ENCODE assay signal across 9 cellular contexts in genomic region chr6:70686548-70687133, GRCh38. TPM values are rescaled to one million over a fixed set of nuclear protein-coding genes. Genes with fewer than 3 reads are reported as not detected.
A peak's percentile ranks its signal among the peaks of the same experiment; 100 is the strongest.
DNase-seq lines count a peak whose midpoint lies in the region; ATAC-seq and TF ChIP-seq lines count a peak whose summit lies in the region.
"Had no signal": no experiment of that assay in that cellular context is flagged by ENCODE, and none has a peak within 500 bp of the region (broad histone marks: within the 10 kb centered on the region; RNA-seq: fewer than 3 reads in every experiment).

No MANE protein-coding gene starts in this region.

- peak in 1 of 2 donors; percentile 50 for ATAC-seq in CD4-positive, CD25-positive, alpha-beta regulatory T cell (ENCODE audit: low read depth in 2 of 2)
- ATAC-seq in GM19463 (IDR thresholded peaks at IDR 0.05; ENCODE audit: unreplicated experiment) (peak; percentile 51), lung (ENCODE audit: insufficient read depth, low FRiP score) (no peak), HG03095 (IDR thresholded peaks at IDR 0.05; ENCODE audit: unreplicated experiment) (no peak)
- no peak for ATAC-seq in stimulated activated naive CD8-positive, alpha-beta T cell treated with anti-CD3 and anti-CD28 coated beads, Interleukin-15, amount 100 ng/mL, for 72 hours

- no peaks in the 10 kb centered on the region for H3K27me3 Mint-ChIP-seq in CD4-positive, CD25-positive, alpha-beta regulatory T cell
- no peaks in the 10 kb centered on the region for H3K27me3 Mint-ChIP-seq in stimulated activated naive CD8-positive, alpha-beta T cell treated with anti-CD3 and anti-CD28 coated beads, Interleukin-15, amount 100 ng/mL, for 72 hours
- H3K27me3 Mint-ChIP-seq: IgD-negative memory B cell had no signal

- H3K36me3 ChIP-seq in CD4-positive, CD25-positive, alpha-beta regulatory T cell (ENCODE audit: control insufficient read depth, insufficient read depth, low read length), result no peaks in the 10 kb centered on the region
- H3K36me3 ChIP-seq in lung (ENCODE audit: control insufficient read depth in 2 of 2, insufficient read depth in 2 of 2, low read length in 2 of 2) (no peaks in the 10 kb centered on the region), H7 (replicated peaks; ENCODE audit: control insufficient read depth, insufficient read depth, low read length) (no peaks in the 10 kb centered on the region)

- H3K27ac ChIP-seq in CD4-positive, CD25-positive, alpha-beta regulatory T cell (ENCODE audit: insufficient read depth, low read length, poor library complexity, severe bottlenecking), result no peak overlapping the region
- H3K27ac ChIP-seq in lung (ENCODE audit: low read depth in 1 of 2, low read length in 1 of 2), result no peak overlapping the region

- H3K4me1 ChIP-seq in CD4-positive, CD25-positive, alpha-beta regulatory T cell (ENCODE audit: control insufficient read depth, insufficient read depth, low read length, poor library complexity, severe bottlenecking), result peaks cover 13% of the 10 kb centered on the region
- H3K4me1 ChIP-seq in lung (ENCODE audit: control insufficient read depth in 2 of 2, insufficient read depth in 2 of 2, low read length in 2 of 2), result peaks cover 0 to 4% of the 10 kb centered on the region in 2 donors

- no peak overlapping the region for H3K4me3 ChIP-seq in CD4-positive, CD25-positive, alpha-beta regulatory T cell (ENCODE audit: low read depth, low read length)
- H3K4me3 ChIP-seq in lung (no peak overlapping the region), H7 (ENCODE audit: insufficient read depth, low read depth, low read length) (no peak overlapping the region)

- DNase-seq in CD4-positive, CD25-positive, alpha-beta regulatory T cell, result peak in 2 of 3 donors; percentile 38 to 63
- peak; percentile 16 for DNase-seq in NCI-H460 (ENCODE audit: extremely low read depth, low read depth)
- peak; percentile 34 for DNase-seq in central memory CD4-positive, alpha-beta T cell
- DNase-seq in lung (ENCODE audit: low spot score), result no peak
- DNase-seq in stimulated activated naive CD8-positive, alpha-beta T cell treated with anti-CD3 and anti-CD28 coated beads, Interleukin-15, amount 100 ng/mL, for 72 hours, result no peak
- no peak for DNase-seq in H7

- WGBS in lung, 2 donors, result 18 to 27% methylated on average over 3 of the region's 3 CpGs

- H3K4me3 Mint-ChIP-seq in CD4-positive, CD25-positive, alpha-beta regulatory T cell, result no peak overlapping the region
- no peak overlapping the region for H3K4me3 Mint-ChIP-seq in stimulated activated naive CD8-positive, alpha-beta T cell treated with anti-CD3 and anti-CD28 coated beads, Interleukin-15, amount 100 ng/mL, for 72 hours

- H3K9me3 ChIP-seq in CD4-positive, CD25-positive, alpha-beta regulatory T cell (ENCODE audit: control insufficient read depth in 2 of 2, low read length in 2 of 2), result peaks cover 0 to 2% of the 10 kb centered on the region in 2 experiments
- no peaks in the 10 kb centered on the region for H3K9me3 ChIP-seq in lung (ENCODE audit: control insufficient read depth in 2 of 2, insufficient read depth in 1 of 2, low read length in 1 of 2)

- no peak overlapping the region for H3K27ac Mint-ChIP-seq in CD4-positive, CD25-positive, alpha-beta regulatory T cell
- no peak overlapping the region for H3K27ac Mint-ChIP-seq in stimulated activated naive CD8-positive, alpha-beta T cell treated with anti-CD3 and anti-CD28 coated beads, Interleukin-15, amount 100 ng/mL, for 72 hours
- H3K27ac Mint-ChIP-seq: IgD-negative memory B cell had no signal

- peak; percentile 60 for TF ChIP-seq CTCF in lung (IDR thresholded peaks at IDR 0.05; ENCODE audit: control extremely low read depth, extremely low read depth)

- H3K27me3 ChIP-seq in CD4-positive, CD25-positive, alpha-beta regulatory T cell (ENCODE audit: control insufficient read depth, insufficient read depth, low read length), result no peaks in the 10 kb centered on the region
- H3K27me3 ChIP-seq in lung (ENCODE audit: control insufficient read depth, insufficient read depth), result no peaks in the 10 kb centered on the region
- no peaks in the 10 kb centered on the region for H3K27me3 ChIP-seq in H7 (ENCODE audit: control insufficient read depth, insufficient read depth, low read length)

- H3K4me1 Mint-ChIP-seq in CD4-positive, CD25-positive, alpha-beta regulatory T cell, result peaks cover 46 to 65% (median 51%) of the 10 kb centered on the region in 4 donors
- H3K4me1 Mint-ChIP-seq in stimulated activated naive CD8-positive, alpha-beta T cell treated with anti-CD3 and anti-CD28 coated beads, Interleukin-15, amount 100 ng/mL, for 72 hours, result peaks cover 23% of the 10 kb centered on the region

- H3K36me3 Mint-ChIP-seq in CD4-positive, CD25-positive, alpha-beta regulatory T cell, result peaks cover 10% of the 10 kb centered on the region

- H3K9me3 Mint-ChIP-seq in CD4-positive, CD25-positive, alpha-beta regulatory T cell, result peaks cover 0 to 10% (median 2%) of the 10 kb centered on the region in 7 donors
- H3K9me3 Mint-ChIP-seq in stimulated activated naive CD8-positive, alpha-beta T cell treated with anti-CD3 and anti-CD28 coated beads, Interleukin-15, amount 100 ng/mL, for 72 hours, result peaks cover 11 to 12% of the 10 kb centered on the region in 2 donors

RNA-seq across cellular contexts. Expression of gene SMAP1, which starts 19.0 kb away (rescaled TPM):
- total RNA-seq in CD4-positive, CD25-positive, alpha-beta regulatory T cell, result 35.2 TPM
- 10 to 100 TPM; 17.5 to 28.5 (median 23.9) TPM for polyA plus RNA-seq in CD4-positive, CD25-positive, alpha-beta regulatory T cell
- total RNA-seq in NCI-H460 (2014; rRNA removed; shearing (Covaris generic)), result 15.3 and 16.2 TPM in 2 replicates
- polyA plus RNA-seq in NCI-H460 (2014; cell fraction: nucleus; rRNA removed), result 7.3 and 13.3 TPM in 2 replicates
- 10 to 100 TPM; 21.4 to 31.8 TPM for total RNA-seq in lung
- polyA plus RNA-seq in lung, result 10 to 100 TPM; 16.5 to 17.8 TPM
- 25.5 and 39.5 TPM in 2 replicates for total RNA-seq in H7 (2014; rRNA removed; shearing (Covaris generic))

Comparison
In these comparisons a context has a peak if more than half of its experiments do, and no peak if none do; other contexts are left out.
1. DNase-seq: peak in CD4-positive, CD25-positive, alpha-beta regulatory T cell (2 of 3), NCI-H460 (single experiment) and central memory CD4-positive, alpha-beta T cell (single experiment); none in lung (single experiment), stimulated activated naive CD8-positive, alpha-beta T cell treated with anti-CD3 and anti-CD28 coated beads, Interleukin-15, amount 100 ng/mL, for 72 hours (0 of 2) and H7 (single experiment).